18 cellular contexts compared by ENCODE assay signal in genomic region chr5:52772668-52773067, GRCh38.
"Had no signal": no experiment of that assay in that cellular context is flagged by ENCODE, and none has a peak within 500 bp of the region (broad histone marks: within the 10 kb centered on the region; RNA-seq: fewer than 3 reads in every experiment).

No MANE protein-coding gene starts in this region.

- H3K4me1 ChIP-seq: SJSA1, uterus had no signal

- H3K27ac ChIP-seq: esophagus muscularis mucosa, SJSA1, tibial nerve, uterus had no signal

- H3K4me3 Mint-ChIP-seq: dendritic cell treated with granulocyte-macrophage colony-stimulating factor and Interleukin-4, amounts not matched to agents 40 ng/mL and 50 ng/mL, for 4 days; neural crest cell had no signal

- FAIRE-seq: bronchial epithelial cell, endothelial cell of umbilical vein had no signal

- H3K36me3 ChIP-seq: esophagus muscularis mucosa, SJSA1, tibial nerve, uterus had no signal

- H3K9me3 ChIP-seq: esophagus muscularis mucosa, SJSA1, tibial nerve, uterus had no signal

- H3K4me3 ChIP-seq: esophagus muscularis mucosa, SJSA1, tibial nerve, uterus had no signal

- H3K27me3 Mint-ChIP-seq: activated T-helper 17 cell treated with anti-CD3 and anti-CD28 coated beads, Interleukin-2, amount 50 U/mL, for 72 hours had no signal

- H3K27me3 ChIP-seq: esophagus muscularis mucosa, SJSA1, tibial nerve, uterus had no signal

- H3K27ac Mint-ChIP-seq: dendritic cell treated with granulocyte-macrophage colony-stimulating factor and Interleukin-4, amounts not matched to agents 40 ng/mL and 50 ng/mL, for 4 days had no signal

- ATAC-seq: stimulated activated naive CD8-positive, alpha-beta T cell treated with anti-CD3 and anti-CD28 coated beads, Interleukin-15, Interleukin-2, amounts not matched to agents 100 U/mL and 50 U/mL, for 24 hours had no signal

- H3K9me3 Mint-ChIP-seq: activated T-helper 17 cell treated with anti-CD3 and anti-CD28 coated beads, Interleukin-2, amount 50 U/mL, for 72 hours; dendritic cell treated with granulocyte-macrophage colony-stimulating factor and Interleukin-4, amounts not matched to agents 40 ng/mL and 50 ng/mL, for 4 days; neural crest cell had no signal

- DNase-seq: activated CD4-positive, CD25-positive, alpha-beta regulatory T cell; activated naive CD4-positive, alpha-beta T cell; effector memory CD4-positive, alpha-beta T cell; midbrain; retina; stimulated activated CD4-positive, alpha-beta T cell treated with anti-CD3 and anti-CD28 coated beads, Interleukin-2, amount 100 ng/mL, for 24 hours; stimulated activated naive CD8-positive, alpha-beta T cell treated with anti-CD3 and anti-CD28 coated beads, Interleukin-15, Interleukin-2, amounts not matched to agents 100 U/mL and 50 U/mL, for 24 hours; substantia nigra; T-helper 9 cell; uterus had no signal
